In the genomic region with DNA sequence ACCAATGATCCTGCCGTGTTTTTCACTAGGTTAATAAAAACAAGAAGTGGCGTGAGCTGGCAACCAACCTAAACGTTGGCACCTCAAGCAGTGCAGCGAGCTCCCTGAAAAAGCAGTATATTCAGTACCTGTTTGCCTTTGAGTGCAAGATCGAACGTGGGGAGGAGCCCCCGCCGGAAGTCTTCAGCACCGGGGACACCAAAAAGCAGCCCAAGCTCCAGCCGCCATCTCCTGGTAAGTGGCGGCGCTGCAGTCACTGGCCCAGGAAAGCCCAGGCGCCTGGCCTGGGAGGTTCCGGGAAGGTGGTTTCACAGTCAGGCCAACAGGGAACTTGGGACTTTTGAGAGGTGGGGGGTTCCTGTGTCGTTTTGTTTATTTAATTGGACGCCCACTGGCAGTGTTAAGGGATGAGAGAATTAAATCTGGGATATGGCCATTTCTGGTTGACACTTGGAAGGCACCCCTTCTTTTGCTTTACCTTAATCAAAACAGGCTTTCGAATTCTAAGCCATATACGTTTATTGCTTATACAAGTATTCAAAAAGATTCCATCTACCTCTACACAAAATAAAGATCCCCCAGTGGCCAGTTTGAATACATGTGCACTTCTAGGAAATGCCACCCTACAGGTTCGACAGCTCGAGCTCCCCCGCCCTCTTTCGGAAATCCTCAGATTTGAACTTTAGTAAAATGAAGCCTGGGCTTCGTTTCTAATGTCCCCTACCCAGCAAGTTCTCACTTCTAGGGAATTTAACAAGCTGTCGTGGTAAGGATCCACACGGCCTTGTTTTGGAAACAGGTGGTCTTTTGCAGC, we compare ENCODE assay signal across 1 cellular context.
TF ChIP-seq lines count a peak whose summit lies in the region.

No MANE protein-coding gene starts in this region.

TF ChIP-seq in HepG2, 621 proteins besides CTCF, POLR2A, EP300 and RAD21 (continued from another document and continues in another):
- TF ChIP-seq, protein P1, sequence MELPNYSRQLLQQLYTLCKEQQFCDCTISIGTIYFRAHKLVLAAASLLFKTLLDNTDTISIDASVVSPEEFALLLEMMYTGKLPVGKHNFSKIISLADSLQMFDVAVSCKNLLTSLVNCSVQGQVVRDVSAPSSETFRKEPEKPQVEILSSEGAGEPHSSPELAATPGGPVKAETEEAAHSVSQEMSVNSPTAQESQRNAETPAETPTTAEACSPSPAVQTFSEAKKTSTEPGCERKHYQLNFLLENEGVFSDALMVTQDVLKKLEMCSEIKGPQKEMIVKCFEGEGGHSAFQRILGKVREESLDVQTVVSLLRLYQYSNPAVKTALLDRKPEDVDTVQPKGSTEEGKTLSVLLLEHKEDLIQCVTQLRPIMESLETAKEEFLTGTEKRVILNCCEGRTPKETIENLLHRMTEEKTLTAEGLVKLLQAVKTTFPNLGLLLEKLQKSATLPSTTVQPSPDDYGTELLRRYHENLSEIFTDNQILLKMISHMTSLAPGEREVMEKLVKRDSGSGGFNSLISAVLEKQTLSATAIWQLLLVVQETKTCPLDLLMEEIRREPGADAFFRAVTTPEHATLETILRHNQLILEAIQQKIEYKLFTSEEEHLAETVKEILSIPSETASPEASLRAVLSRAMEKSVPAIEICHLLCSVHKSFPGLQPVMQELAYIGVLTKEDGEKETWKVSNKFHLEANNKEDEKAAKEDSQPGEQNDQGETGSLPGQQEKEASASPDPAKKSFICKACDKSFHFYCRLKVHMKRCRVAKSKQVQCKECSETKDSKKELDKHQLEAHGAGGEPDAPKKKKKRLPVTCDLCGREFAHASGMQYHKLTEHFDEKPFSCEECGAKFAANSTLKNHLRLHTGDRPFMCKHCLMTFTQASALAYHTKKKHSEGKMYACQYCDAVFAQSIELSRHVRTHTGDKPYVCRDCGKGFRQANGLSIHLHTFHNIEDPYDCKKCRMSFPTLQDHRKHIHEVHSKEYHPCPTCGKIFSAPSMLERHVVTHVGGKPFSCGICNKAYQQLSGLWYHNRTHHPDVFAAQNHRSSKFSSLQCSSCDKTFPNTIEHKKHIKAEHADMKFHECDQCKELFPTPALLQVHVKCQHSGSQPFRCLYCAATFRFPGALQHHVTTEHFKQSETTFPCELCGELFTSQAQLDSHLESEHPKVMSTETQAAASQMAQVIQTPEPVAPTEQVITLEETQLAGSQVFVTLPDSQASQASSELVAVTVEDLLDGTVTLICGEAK (IDR thresholded peaks at IDR 0.05): no peak
- TF ChIP-seq, protein P1 (CRISPR knock-in tag; IDR thresholded peaks at IDR 0.05): no peak
- TF ChIP-seq, protein P2, sequence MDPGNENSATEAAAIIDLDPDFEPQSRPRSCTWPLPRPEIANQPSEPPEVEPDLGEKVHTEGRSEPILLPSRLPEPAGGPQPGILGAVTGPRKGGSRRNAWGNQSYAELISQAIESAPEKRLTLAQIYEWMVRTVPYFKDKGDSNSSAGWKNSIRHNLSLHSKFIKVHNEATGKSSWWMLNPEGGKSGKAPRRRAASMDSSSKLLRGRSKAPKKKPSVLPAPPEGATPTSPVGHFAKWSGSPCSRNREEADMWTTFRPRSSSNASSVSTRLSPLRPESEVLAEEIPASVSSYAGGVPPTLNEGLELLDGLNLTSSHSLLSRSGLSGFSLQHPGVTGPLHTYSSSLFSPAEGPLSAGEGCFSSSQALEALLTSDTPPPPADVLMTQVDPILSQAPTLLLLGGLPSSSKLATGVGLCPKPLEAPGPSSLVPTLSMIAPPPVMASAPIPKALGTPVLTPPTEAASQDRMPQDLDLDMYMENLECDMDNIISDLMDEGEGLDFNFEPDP (CRISPR knock-in tag; conservative IDR thresholded peaks at IDR 0.05): no peak
- TF ChIP-seq KLF9 (CRISPR knock-in tag; IDR thresholded peaks at IDR 0.05; ENCODE audit: low read depth) (no peak), ZBTB7B (CRISPR knock-in tag; IDR thresholded peaks at IDR 0.05) (no peak), TP53 (CRISPR knock-in tag; conservative IDR thresholded peaks at IDR 0.05) (no peak), ZNF460 (CRISPR knock-in tag; IDR thresholded peaks at IDR 0.05; ENCODE audit: borderline replicate concordance) (no peak), ARNT2 (CRISPR knock-in tag; IDR thresholded peaks at IDR 0.05; ENCODE audit: low read depth) (peak; percentile 36; the same call in 1 of the 2 replicates), TGIF2 (CRISPR knock-in tag; IDR thresholded peaks at IDR 0.05) (no peak), FOSL1 (CRISPR knock-in tag; IDR thresholded peaks at IDR 0.05; ENCODE audit: borderline replicate concordance) (no peak), NFE2 (CRISPR knock-in tag; IDR thresholded peaks at IDR 0.05) (no peak), ZNF773 (CRISPR knock-in tag; IDR thresholded peaks at IDR 0.05; ENCODE audit: borderline replicate concordance) (no peak), SMC3 (IDR thresholded peaks at IDR 0.05; ENCODE audit: low read length) (peak; percentile 63; the same call in 1 of the 2 replicates), TSC22D2 (CRISPR knock-in tag; IDR thresholded peaks at IDR 0.05; ENCODE audit: borderline replicate concordance) (no peak), ZNF746 (CRISPR knock-in tag; IDR thresholded peaks at IDR 0.05) (no peak), ZSCAN21 (CRISPR knock-in tag; IDR thresholded peaks at IDR 0.05; ENCODE audit: borderline replicate concordance) (no peak), BRCA1 (CRISPR knock-in tag; IDR thresholded peaks at IDR 0.05) (no peak), ZFP36 (IDR thresholded peaks at IDR 0.05; ENCODE audit: borderline replicate concordance, low read depth, low read length, partially characterized antibody) (no peak), JDP2 (CRISPR knock-in tag; IDR thresholded peaks at IDR 0.05; ENCODE audit: borderline replicate concordance) (no peak), ZFP90 (CRISPR knock-in tag; IDR thresholded peaks at IDR 0.05; ENCODE audit: borderline replicate concordance) (no peak), EHMT2 (IDR thresholded peaks at IDR 0.05; ENCODE audit: borderline replicate concordance, low read depth, low read length) (no peak), NBN (conservative IDR thresholded peaks at IDR 0.05) (no peak), ZNF496 (CRISPR knock-in tag; IDR thresholded peaks at IDR 0.05; ENCODE audit: insufficient replicate concordance) (no peak), IKZF1 (IDR thresholded peaks at IDR 0.05) (no peak), ZNF772 (CRISPR knock-in tag; IDR thresholded peaks at IDR 0.05) (no peak), GABPB1 (CRISPR knock-in tag; IDR thresholded peaks at IDR 0.05) (peak; percentile 89), NFKB2 (CRISPR knock-in tag; IDR thresholded peaks at IDR 0.05; ENCODE audit: borderline replicate concordance) (peak; percentile 82; the same call in 1 of the 2 replicates), ZNF766 (CRISPR knock-in tag; IDR thresholded peaks at IDR 0.05; ENCODE audit: borderline replicate concordance) (no peak), ZNF841 (CRISPR knock-in tag; IDR thresholded peaks at IDR 0.05; ENCODE audit: borderline replicate concordance) (no peak), ZNF333 (CRISPR knock-in tag; IDR thresholded peaks at IDR 0.05; ENCODE audit: borderline replicate concordance) (peak; percentile 70; the same call in 1 of the 2 replicates), NPAS2 (CRISPR knock-in tag; IDR thresholded peaks at IDR 0.05; ENCODE audit: borderline replicate concordance) (no peak), ZNF33A (CRISPR knock-in tag; IDR thresholded peaks at IDR 0.05; ENCODE audit: borderline replicate concordance) (no peak), GZF1 (CRISPR knock-in tag; IDR thresholded peaks at IDR 0.05) (no peak), TMF1 (CRISPR knock-in tag; IDR thresholded peaks at IDR 0.05; ENCODE audit: low read depth) (no peak), ZBTB21 (CRISPR knock-in tag; IDR thresholded peaks at IDR 0.05) (no peak), NFIC (IDR thresholded peaks at IDR 0.05; ENCODE audit: low read length) (no peak)
- TF ChIP-seq, protein P3, sequence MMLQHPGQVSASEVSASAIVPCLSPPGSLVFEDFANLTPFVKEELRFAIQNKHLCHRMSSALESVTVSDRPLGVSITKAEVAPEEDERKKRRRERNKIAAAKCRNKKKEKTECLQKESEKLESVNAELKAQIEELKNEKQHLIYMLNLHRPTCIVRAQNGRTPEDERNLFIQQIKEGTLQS (CRISPR knock-in tag; IDR thresholded peaks at IDR 0.05): no peak
- TF ChIP-seq, protein P4, sequence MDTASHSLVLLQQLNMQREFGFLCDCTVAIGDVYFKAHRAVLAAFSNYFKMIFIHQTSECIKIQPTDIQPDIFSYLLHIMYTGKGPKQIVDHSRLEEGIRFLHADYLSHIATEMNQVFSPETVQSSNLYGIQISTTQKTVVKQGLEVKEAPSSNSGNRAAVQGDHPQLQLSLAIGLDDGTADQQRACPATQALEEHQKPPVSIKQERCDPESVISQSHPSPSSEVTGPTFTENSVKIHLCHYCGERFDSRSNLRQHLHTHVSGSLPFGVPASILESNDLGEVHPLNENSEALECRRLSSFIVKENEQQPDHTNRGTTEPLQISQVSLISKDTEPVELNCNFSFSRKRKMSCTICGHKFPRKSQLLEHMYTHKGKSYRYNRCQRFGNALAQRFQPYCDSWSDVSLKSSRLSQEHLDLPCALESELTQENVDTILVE (CRISPR knock-in tag; IDR thresholded peaks at IDR 0.05): no peak
- TF ChIP-seq, protein P5, sequence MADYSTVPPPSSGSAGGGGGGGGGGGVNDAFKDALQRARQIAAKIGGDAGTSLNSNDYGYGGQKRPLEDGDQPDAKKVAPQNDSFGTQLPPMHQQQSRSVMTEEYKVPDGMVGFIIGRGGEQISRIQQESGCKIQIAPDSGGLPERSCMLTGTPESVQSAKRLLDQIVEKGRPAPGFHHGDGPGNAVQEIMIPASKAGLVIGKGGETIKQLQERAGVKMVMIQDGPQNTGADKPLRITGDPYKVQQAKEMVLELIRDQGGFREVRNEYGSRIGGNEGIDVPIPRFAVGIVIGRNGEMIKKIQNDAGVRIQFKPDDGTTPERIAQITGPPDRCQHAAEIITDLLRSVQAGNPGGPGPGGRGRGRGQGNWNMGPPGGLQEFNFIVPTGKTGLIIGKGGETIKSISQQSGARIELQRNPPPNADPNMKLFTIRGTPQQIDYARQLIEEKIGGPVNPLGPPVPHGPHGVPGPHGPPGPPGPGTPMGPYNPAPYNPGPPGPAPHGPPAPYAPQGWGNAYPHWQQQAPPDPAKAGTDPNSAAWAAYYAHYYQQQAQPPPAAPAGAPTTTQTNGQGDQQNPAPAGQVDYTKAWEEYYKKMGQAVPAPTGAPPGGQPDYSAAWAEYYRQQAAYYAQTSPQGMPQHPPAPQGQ (CRISPR knock-in tag; IDR thresholded peaks at IDR 0.05; ENCODE audit: borderline replicate concordance): no peak
- TF ChIP-seq, protein P6, sequence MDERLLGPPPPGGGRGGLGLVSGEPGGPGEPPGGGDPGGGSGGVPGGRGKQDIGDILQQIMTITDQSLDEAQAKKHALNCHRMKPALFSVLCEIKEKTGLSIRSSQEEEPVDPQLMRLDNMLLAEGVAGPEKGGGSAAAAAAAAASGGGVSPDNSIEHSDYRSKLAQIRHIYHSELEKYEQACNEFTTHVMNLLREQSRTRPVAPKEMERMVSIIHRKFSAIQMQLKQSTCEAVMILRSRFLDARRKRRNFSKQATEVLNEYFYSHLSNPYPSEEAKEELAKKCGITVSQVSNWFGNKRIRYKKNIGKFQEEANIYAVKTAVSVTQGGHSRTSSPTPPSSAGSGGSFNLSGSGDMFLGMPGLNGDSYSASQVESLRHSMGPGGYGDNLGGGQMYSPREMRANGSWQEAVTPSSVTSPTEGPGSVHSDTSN (CRISPR knock-in tag; IDR thresholded peaks at IDR 0.05): no peak
- TF ChIP-seq, protein P7, sequence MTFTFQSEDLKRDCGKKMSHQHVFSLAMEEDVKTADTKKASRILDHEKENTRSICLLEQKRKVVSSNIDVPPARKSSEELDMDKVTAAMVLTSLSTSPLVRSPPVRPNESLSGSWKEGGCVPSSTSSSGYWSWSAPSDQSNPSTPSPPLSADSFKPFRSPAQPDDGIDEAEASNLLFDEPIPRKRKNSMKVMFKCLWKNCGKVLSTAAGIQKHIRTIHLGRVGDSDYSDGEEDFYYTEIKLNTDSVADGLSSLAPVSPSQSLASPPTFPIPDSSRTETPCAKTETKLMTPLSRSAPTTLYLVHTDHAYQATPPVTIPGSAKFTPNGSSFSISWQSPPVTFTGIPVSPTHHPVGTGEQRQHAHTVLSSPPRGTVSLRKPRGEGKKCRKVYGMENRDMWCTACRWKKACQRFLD (CRISPR knock-in tag; IDR thresholded peaks at IDR 0.05; ENCODE audit: borderline replicate concordance): no peak
- TF ChIP-seq, protein P8, sequence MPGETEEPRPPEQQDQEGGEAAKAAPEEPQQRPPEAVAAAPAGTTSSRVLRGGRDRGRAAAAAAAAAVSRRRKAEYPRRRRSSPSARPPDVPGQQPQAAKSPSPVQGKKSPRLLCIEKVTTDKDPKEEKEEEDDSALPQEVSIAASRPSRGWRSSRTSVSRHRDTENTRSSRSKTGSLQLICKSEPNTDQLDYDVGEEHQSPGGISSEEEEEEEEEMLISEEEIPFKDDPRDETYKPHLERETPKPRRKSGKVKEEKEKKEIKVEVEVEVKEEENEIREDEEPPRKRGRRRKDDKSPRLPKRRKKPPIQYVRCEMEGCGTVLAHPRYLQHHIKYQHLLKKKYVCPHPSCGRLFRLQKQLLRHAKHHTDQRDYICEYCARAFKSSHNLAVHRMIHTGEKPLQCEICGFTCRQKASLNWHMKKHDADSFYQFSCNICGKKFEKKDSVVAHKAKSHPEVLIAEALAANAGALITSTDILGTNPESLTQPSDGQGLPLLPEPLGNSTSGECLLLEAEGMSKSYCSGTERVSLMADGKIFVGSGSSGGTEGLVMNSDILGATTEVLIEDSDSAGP (CRISPR knock-in tag; IDR thresholded peaks at IDR 0.05; ENCODE audit: borderline replicate concordance): peak; percentile 36
- TF ChIP-seq, protein P9, sequence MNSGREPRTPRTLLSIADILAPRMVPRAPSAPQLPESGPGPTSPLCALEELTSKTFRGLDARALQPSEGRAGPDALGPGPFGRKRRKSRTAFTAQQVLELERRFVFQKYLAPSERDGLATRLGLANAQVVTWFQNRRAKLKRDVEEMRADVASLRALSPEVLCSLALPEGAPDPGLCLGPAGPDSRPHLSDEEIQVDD (CRISPR knock-in tag; IDR thresholded peaks at IDR 0.05; ENCODE audit: borderline replicate concordance): no peak
